In genomic region chr9:21967707-21968106, GRCh38 we compare ENCODE assay signal across 30 cellular contexts. TPM values are rescaled to one million over a fixed set of nuclear protein-coding genes. Genes with fewer than 3 reads are reported as not detected.
DNase-seq lines count a peak whose midpoint lies in the region; ATAC-seq and TF ChIP-seq lines count a peak whose summit lies in the region.
"Had no signal": no experiment of that assay in that cellular context is flagged by ENCODE, and none has a peak within 500 bp of the region (broad histone marks: within the 10 kb centered on the region; RNA-seq: fewer than 3 reads in every experiment).

No MANE protein-coding gene starts in this region.

- no peaks in the 10 kb centered on the region for H3K4me1 ChIP-seq in colonic mucosa
- H3K4me1 ChIP-seq: breast epithelium, HAP-1 had no signal

- peak overlapping the region; percentile 81 for H3K27ac Mint-ChIP-seq in activated naive CD4-positive, alpha-beta T cell treated with anti-CD3 and anti-CD28 coated beads, Interleukin-2, amount 10 ng/mL, durations not matched to agents 7 days and 5 days
- peak overlapping the region; percentile 79 for H3K27ac Mint-ChIP-seq in T-helper 17 cell
- no peak overlapping the region for H3K27ac Mint-ChIP-seq in stimulated activated effector memory CD8-positive, alpha-beta T cell treated with anti-CD3 and anti-CD28 coated beads, Interleukin-12 subunit alpha, Interleukin-12 subunit beta, amount 100 ng/mL, for 72 hours
- H3K27ac Mint-ChIP-seq: immature natural killer cell had no signal

- H3K9me3 ChIP-seq in T-helper 17 cell (ENCODE audit: control insufficient read depth, low read length, poor library complexity, severe bottlenecking) (peaks cover 46% of the 10 kb centered on the region), colonic mucosa (no peaks in the 10 kb centered on the region)
- H3K9me3 ChIP-seq: HAP-1, neutrophil, right lobe of liver had no signal

- H3K36me3 ChIP-seq in colonic mucosa = no peaks in the 10 kb centered on the region
- H3K36me3 ChIP-seq: breast epithelium, gastroesophageal sphincter, neutrophil, Peyer's patch, right lobe of liver, transverse colon had no signal

- H3K4me1 Mint-ChIP-seq in activated naive CD4-positive, alpha-beta T cell treated with anti-CD3 and anti-CD28 coated beads, Interleukin-2, amount 10 ng/mL, durations not matched to agents 7 days and 5 days = peaks cover 55% of the 10 kb centered on the region
- H3K4me1 Mint-ChIP-seq in T-helper 17 cell = peaks cover 20% of the 10 kb centered on the region
- peaks cover 42% of the 10 kb centered on the region for H3K4me1 Mint-ChIP-seq in stimulated activated effector memory CD8-positive, alpha-beta T cell treated with anti-CD3 and anti-CD28 coated beads, Interleukin-12 subunit alpha, Interleukin-12 subunit beta, amount 100 ng/mL, for 72 hours

- peaks cover 96% of the 10 kb centered on the region for H3K27me3 ChIP-seq in colonic mucosa

- intact Hi-C loops in colonic mucosa (cut with DNase I) = loop anchor here (5.0 kb wide), 1 partner anchor 40 kb away; the partner anchor contains the start of gene CDKN2B
- intact Hi-C loops in left cardiac atrium (cut with DNase I) = no loop called here

- no peak overlapping the region for H3K27ac ChIP-seq in colonic mucosa
- H3K27ac ChIP-seq: breast epithelium, gastroesophageal sphincter, hepatocyte, HL-60, neutrophil, Peyer's patch, right lobe of liver, transverse colon, WERI-Rb-1 had no signal

- H3K4me3 Mint-ChIP-seq in activated naive CD4-positive, alpha-beta T cell treated with anti-CD3 and anti-CD28 coated beads, Interleukin-2, amount 10 ng/mL, durations not matched to agents 7 days and 5 days = no peak overlapping the region
- H3K4me3 Mint-ChIP-seq in T-helper 17 cell = no peak overlapping the region
- H3K4me3 Mint-ChIP-seq in stimulated activated effector memory CD8-positive, alpha-beta T cell treated with anti-CD3 and anti-CD28 coated beads, Interleukin-12 subunit alpha, Interleukin-12 subunit beta, amount 100 ng/mL, for 72 hours = peak overlapping the region; percentile 18
- H3K4me3 Mint-ChIP-seq: B cell had no signal

- H3K9ac ChIP-seq in colonic mucosa (ENCODE audit: low read depth in 2 of 2, low read length in 2 of 2) = no peak overlapping the region

- peaks cover 55% of the 10 kb centered on the region for H3K36me3 Mint-ChIP-seq in activated naive CD4-positive, alpha-beta T cell treated with anti-CD3 and anti-CD28 coated beads, Interleukin-2, amount 10 ng/mL, durations not matched to agents 7 days and 5 days
- peaks cover 11% of the 10 kb centered on the region for H3K36me3 Mint-ChIP-seq in T-helper 17 cell (ENCODE audit: low read depth)
- H3K36me3 Mint-ChIP-seq in stimulated activated effector memory CD8-positive, alpha-beta T cell treated with anti-CD3 and anti-CD28 coated beads, Interleukin-12 subunit alpha, Interleukin-12 subunit beta, amount 100 ng/mL, for 72 hours = peaks cover 12% of the 10 kb centered on the region

- DNase-seq in activated naive CD4-positive, alpha-beta T cell treated with anti-CD3 and anti-CD28 coated beads, Interleukin-2, amount 10 ng/mL, durations not matched to agents 7 days and 5 days = no peak
- no peak for DNase-seq in activated naive CD4-positive, alpha-beta T cell (lab: John Stamatoyannopoulos, UW)
- DNase-seq in T-helper 17 cell (no peak), iris pigment epithelial cell (ENCODE audit: low read depth) (peak; percentile 56), colonic mucosa (no peak), left cardiac atrium (no peak)
- no peak for DNase-seq in stimulated activated effector memory CD8-positive, alpha-beta T cell treated with anti-CD3 and anti-CD28 coated beads, Interleukin-12 subunit alpha, Interleukin-12 subunit beta, amount 100 ng/mL, for 72 hours (ENCODE audit: low spot score in 2 of 2)
- DNase-seq: ACHN; activated naive CD4-positive, alpha-beta T cell treated with anti-CD3 and anti-CD28 coated beads, Interleukin-2, amount 50 U/mL, for 16 hours; amygdala; CD8-positive, alpha-beta memory T cell; immature natural killer cell; mammary epithelial cell; NCI-H1417; NCI-H2029; NCI-H526; right lobe of liver; SHP77; stimulated activated CD4-positive, alpha-beta T cell treated with anti-CD3 and anti-CD28 coated beads, Interleukin-2, amount 100 ng/mL, for 48 hours; transverse colon; WERI-Rb-1 had no signal

- ATAC-seq in T-helper 17 cell (no peak), HG03159 (IDR thresholded peaks at IDR 0.05; ENCODE audit: unreplicated experiment) (no peak), left cardiac atrium (no peak)
- ATAC-seq in stimulated activated effector memory CD8-positive, alpha-beta T cell treated with anti-CD3 and anti-CD28 coated beads, Interleukin-12 subunit alpha, Interleukin-12 subunit beta, amount 100 ng/mL, for 72 hours = no peak
- ATAC-seq: gastroesophageal sphincter, right lobe of liver had no signal

- CTCF ChIA-PET in activated naive CD4-positive, alpha-beta T cell treated with anti-CD3 and anti-CD28 coated beads, Interleukin-2, amount 10 ng/mL, durations not matched to agents 7 days and 5 days (lab: Charles Lee) = interaction anchor here (1.1 to 3.5 kb wide), 3 partner anchors 21 to 154 kb away, joined by 3 to 20 read pairs (median 4); partner anchors contain the start of gene CDKN2B

- H3K9me3 Mint-ChIP-seq in activated naive CD4-positive, alpha-beta T cell treated with anti-CD3 and anti-CD28 coated beads, Interleukin-2, amount 10 ng/mL, durations not matched to agents 7 days and 5 days = peaks cover 21% of the 10 kb centered on the region
- H3K9me3 Mint-ChIP-seq in stimulated activated effector memory CD8-positive, alpha-beta T cell treated with anti-CD3 and anti-CD28 coated beads, Interleukin-12 subunit alpha, Interleukin-12 subunit beta, amount 100 ng/mL, for 72 hours = peaks cover 5% of the 10 kb centered on the region

- no peak for TF ChIP-seq CTCF in colonic mucosa (IDR thresholded peaks at IDR 0.05)

- peaks cover 100% of the 10 kb centered on the region for H3K27me3 Mint-ChIP-seq in activated naive CD4-positive, alpha-beta T cell treated with anti-CD3 and anti-CD28 coated beads, Interleukin-2, amount 10 ng/mL, durations not matched to agents 7 days and 5 days
- H3K27me3 Mint-ChIP-seq in T-helper 17 cell = peaks cover 87% of the 10 kb centered on the region

- H3K4me3 ChIP-seq in colonic mucosa = no peak overlapping the region
- H3K4me3 ChIP-seq: breast epithelium, gastroesophageal sphincter, HAP-1, hepatocyte, Peyer's patch, right lobe of liver, transverse colon had no signal

RNA-seq across cellular contexts. Expression of gene CDKN2A, which starts 26.5 kb away (rescaled TPM):
- 1 to 10 TPM; 4.9 to 5.7 TPM for total RNA-seq in T-helper 17 cell
- 1 to 10 TPM; 1.3 to 2.9 TPM for total RNA-seq in colonic mucosa
- total RNA-seq in left cardiac atrium = under 1 TPM in 1 of 2 donors, not detected in 1; 0.24 TPM

RNA-seq across cellular contexts. Expression of gene CDKN2B-AS1, which starts 26.9 kb away (rescaled TPM):
- total RNA-seq in T-helper 17 cell = 1 to 10 TPM; 1.6 to 1.7 TPM
- total RNA-seq in colonic mucosa = 10 to 100 TPM; 39.7 to 73.7 TPM
- under 1 TPM in 1 of 2 donors, not detected in 1; 0.13 TPM for total RNA-seq in left cardiac atrium

RNA-seq across cellular contexts. Expression of gene CDKN2B, which starts 41.4 kb away (rescaled TPM):
- 1 to 10 TPM; 1.7 to 2.0 TPM for total RNA-seq in T-helper 17 cell
- 10 to 100 TPM; 57.0 to 76.6 TPM for total RNA-seq in colonic mucosa
- total RNA-seq in left cardiac atrium = 1 to 10 TPM; 3.6 to 7.9 TPM

Comparison
In these comparisons a context has a peak if more than half of its experiments do, and no peak if none do; other contexts are left out.
1. RNA of gene CDKN2B-AS1, which starts 26.9 kb away (total RNA-seq): 39.7 to 73.7 TPM in colonic mucosa; 1.6 to 1.7 TPM in T-helper 17 cell and 0.13 TPM in left cardiac atrium; every median in the first group is over 10 times any median in the second.
2. RNA of gene CDKN2B, which starts 41.4 kb away (total RNA-seq): 57.0 to 76.6 TPM in colonic mucosa; 3.6 to 7.9 TPM in left cardiac atrium and 1.7 to 2.0 TPM in T-helper 17 cell; every median in the first group is over 4 times any median in the second.